8 cellular contexts compared by ENCODE assay signal in the genomic region with DNA sequence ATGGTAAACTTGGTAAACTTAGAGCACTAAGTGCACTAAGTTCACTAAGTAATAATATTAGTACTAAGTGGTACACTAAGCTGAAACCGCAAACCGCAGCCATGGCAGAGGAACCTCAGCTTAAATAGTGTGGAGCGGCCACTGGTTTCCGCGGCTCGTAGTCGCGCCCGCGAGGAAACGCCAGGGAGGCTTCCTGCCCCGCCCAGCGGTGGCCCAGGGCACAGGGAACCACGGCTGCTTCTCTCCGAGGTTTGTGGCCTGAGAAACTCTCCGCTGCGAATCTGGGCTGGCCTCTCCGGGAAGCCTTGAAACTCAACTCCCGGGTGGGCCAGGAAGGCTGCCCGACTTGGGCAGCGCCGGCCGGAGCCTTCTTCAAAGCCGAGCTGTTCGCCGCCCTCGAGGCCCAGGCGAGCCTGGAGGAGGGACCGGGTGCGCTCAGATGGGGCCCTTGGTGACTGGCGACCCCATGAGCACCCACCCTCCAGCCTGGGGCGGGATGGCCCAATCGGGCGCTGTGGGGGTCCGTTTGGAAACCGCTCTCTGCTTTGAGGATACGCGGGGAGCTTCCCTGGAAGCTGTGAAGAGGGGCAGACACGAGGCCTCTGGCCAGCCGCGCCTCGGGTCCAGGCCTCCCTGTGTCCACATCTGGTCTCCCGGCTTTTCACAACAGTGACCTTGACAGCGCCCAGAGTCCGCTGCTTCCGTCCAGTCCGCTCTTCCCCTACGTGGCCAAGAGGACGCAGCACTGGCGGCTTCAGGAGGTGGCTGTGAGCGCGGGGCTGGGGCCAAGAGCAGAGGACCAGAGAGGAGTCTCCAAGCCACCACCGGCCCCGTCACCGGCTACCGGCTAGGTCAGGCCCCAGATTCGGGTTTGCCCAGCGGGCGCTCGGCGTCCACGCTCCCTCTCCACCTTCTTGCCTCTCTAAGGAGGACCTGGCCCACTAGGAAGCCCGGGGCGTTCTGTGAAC. TPM values are rescaled to one million over a fixed set of nuclear protein-coding genes. Genes with fewer than 3 reads are reported as not detected.
A peak's percentile ranks its signal among the peaks of the same experiment; 100 is the strongest.
DNase-seq lines count a peak whose midpoint lies in the region; ATAC-seq and TF ChIP-seq lines count a peak whose summit lies in the region.

No MANE protein-coding gene starts in this region.

- H3K4me3 ChIP-seq in HL-60 (replicated peaks; ENCODE audit: insufficient read depth, low read length), result no peak overlapping the region

- H3K9me3 Mint-ChIP-seq in activated CD4-positive, alpha-beta T cell treated with anti-CD3 and anti-CD28 coated beads for 36 hours (ENCODE audit: low read depth), result peaks cover 4% of the 10 kb centered on the region

- intact Hi-C loops in activated CD4-positive, alpha-beta T cell treated with anti-CD3 and anti-CD28 coated beads for 36 hours (cut with DNase I, micrococcal nuclease), result no loop called here

- H3K27ac Mint-ChIP-seq in activated CD4-positive, alpha-beta T cell treated with anti-CD3 and anti-CD28 coated beads for 36 hours, result no peak overlapping the region

- no peak overlapping the region for H3K27ac ChIP-seq in HL-60 (replicated peaks)

- CTCF ChIA-PET in activated CD4-positive, alpha-beta T cell treated with anti-CD3 and anti-CD28 coated beads for 36 hours (lab: Charles Lee), result interaction anchor here (0.6 to 5.7 kb wide), 12 partner anchors 9 to 393 kb away, joined by 3 to 47 read pairs (median 4); no protein-coding TSS in a partner anchor

- no peak overlapping the region for H3K4me3 Mint-ChIP-seq in activated CD4-positive, alpha-beta T cell treated with anti-CD3 and anti-CD28 coated beads for 36 hours

- H3K36me3 Mint-ChIP-seq in activated CD4-positive, alpha-beta T cell treated with anti-CD3 and anti-CD28 coated beads for 36 hours (ENCODE audit: low read depth), result no peaks in the 10 kb centered on the region

- ATAC-seq in activated CD4-positive, alpha-beta T cell treated with anti-CD3 and anti-CD28 coated beads for 36 hours, result peak; percentile 48
- ATAC-seq in GM18867 (IDR thresholded peaks at IDR 0.05; ENCODE audit: unreplicated experiment) (no peak), HG03342 (IDR thresholded peaks at IDR 0.05; ENCODE audit: unreplicated experiment) (no peak)

- TF ChIP-seq CTCF in HL-60 (IDR thresholded peaks at IDR 0.05; ENCODE audit: insufficient read depth, low read length) (no peak), GM20000 (IDR thresholded peaks at IDR 0.05; ENCODE audit: extremely low read depth, missing control alignments) (no peak)

- DNase-seq in HL-60 (ENCODE audit: low read depth in 1 of 2, low spot score in 1 of 2) (peak; percentile 47 to 90), fibroblast of gingiva (ENCODE audit: low read depth) (peak; percentile 15), NCI-H526 treated with DMSO at 0.1 percent for 48 hours (lab: John Stamatoyannopoulos, UW) (no peak), GM20000 (ENCODE audit: low spot score) (no peak)
- DNase-seq in activated CD4-positive, alpha-beta T cell treated with anti-CD3 and anti-CD28 coated beads for 36 hours, result peak; percentile 79
- DNase-seq in stimulated activated CD4-positive, alpha-beta T cell treated with anti-CD3 and anti-CD28 coated beads, Interleukin-2, amount 100 ng/mL, for 24 hours, result peak; percentile 57 to 76

- POLR2A ChIA-PET in activated CD4-positive, alpha-beta T cell treated with anti-CD3 and anti-CD28 coated beads for 36 hours (lab: Charles Lee), result no interaction called here

- peaks cover 81% of the 10 kb centered on the region for H3K27me3 ChIP-seq in HL-60 (ENCODE audit: insufficient read depth, poor library complexity, severe bottlenecking)

- peaks cover 79% of the 10 kb centered on the region for H3K27me3 Mint-ChIP-seq in activated CD4-positive, alpha-beta T cell treated with anti-CD3 and anti-CD28 coated beads for 36 hours

- H3K4me1 Mint-ChIP-seq in activated CD4-positive, alpha-beta T cell treated with anti-CD3 and anti-CD28 coated beads for 36 hours, result peaks cover 26% of the 10 kb centered on the region

RNA-seq across cellular contexts. Expression of a gene that starts 25.4 kb away (rescaled TPM):
- total RNA-seq in activated CD4-positive, alpha-beta T cell treated with anti-CD3 and anti-CD28 coated beads for 36 hours, result 100 to 1,000 TPM; 451 to 502 TPM

Comparison
In these comparisons a context has a peak if more than half of its experiments do, and no peak if none do; other contexts are left out.
1. DNase-seq: peak in HL-60 (2 of 2), activated CD4-positive, alpha-beta T cell treated with anti-CD3 and anti-CD28 coated beads for 36 hours (single experiment), fibroblast of gingiva (single experiment) and stimulated activated CD4-positive, alpha-beta T cell treated with anti-CD3 and anti-CD28 coated beads, Interleukin-2, amount 100 ng/mL, for 24 hours (2 of 2); none in NCI-H526 treated with DMSO at 0.1 percent for 48 hours (single experiment) and GM20000 (single experiment).